In the genomic region with DNA sequence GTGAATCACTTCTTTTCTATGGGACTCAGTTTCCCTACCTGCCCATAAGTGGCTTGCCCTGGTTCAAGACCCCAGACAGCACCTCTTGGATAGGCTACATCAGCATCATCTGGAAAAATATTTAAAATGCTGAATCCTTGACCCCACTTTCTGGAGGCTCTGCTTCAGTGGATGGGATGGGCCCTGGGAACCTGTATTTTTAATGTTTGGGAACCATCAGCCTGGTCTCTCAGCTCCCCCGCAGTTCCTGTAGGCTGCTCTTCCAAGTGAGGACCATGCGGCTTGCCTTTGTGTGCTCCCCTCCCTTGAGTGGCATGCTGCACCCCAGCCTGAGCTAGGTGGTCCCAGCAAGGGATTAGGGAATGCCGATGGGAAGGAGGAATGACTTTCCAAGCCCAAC, we compare ENCODE assay signal across 19 cellular contexts.
DNase-seq lines count a peak whose midpoint lies in the region; ATAC-seq and TF ChIP-seq lines count a peak whose summit lies in the region.
"Had no signal": no experiment of that assay in that cellular context is flagged by ENCODE, and none has a peak within 500 bp of the region (broad histone marks: within the 10 kb centered on the region; RNA-seq: fewer than 3 reads in every experiment).

No MANE protein-coding gene starts in this region.

- H3K9ac ChIP-seq in endodermal cell (ENCODE audit: extremely low read depth, low read length, poor library complexity, severe bottlenecking), result no peak overlapping the region
- no peak overlapping the region for H3K9ac ChIP-seq in neural progenitor cell
- H3K9ac ChIP-seq: BLaER1 had no signal

- intact Hi-C loops in lower lobe of right lung (cut with DNase I), result no loop called here

- WGBS in endodermal cell (ENCODE audit: insufficient coverage in 1 of 2, insufficient read length in 1 of 2), 2 experiments, result 90% methylated on average over 3 of the region's 3 CpGs; no CpG with 5 or more reads in 1 of the 2 experiments

- no peaks in the 10 kb centered on the region for H3K36me3 Mint-ChIP-seq in endodermal cell (ENCODE audit: low read depth)
- H3K36me3 Mint-ChIP-seq in neural progenitor cell, result no peaks in the 10 kb centered on the region
- H3K36me3 Mint-ChIP-seq: CD8-positive, alpha-beta T cell had no signal

- no peak overlapping the region for H3K4me3 Mint-ChIP-seq in endodermal cell
- H3K4me3 Mint-ChIP-seq in neural progenitor cell, result no peak overlapping the region
- H3K4me3 Mint-ChIP-seq: B cell; CD4-positive, CD25-positive, alpha-beta regulatory T cell; CD8-positive, alpha-beta T cell; HFFc6 had no signal

- peaks cover 4% of the 10 kb centered on the region for H3K27me3 Mint-ChIP-seq in endodermal cell (ENCODE audit: insufficient read depth)
- peaks cover 6% of the 10 kb centered on the region for H3K27me3 Mint-ChIP-seq in neural progenitor cell (ENCODE audit: insufficient read depth, low read depth)

- peaks cover 7% of the 10 kb centered on the region for H3K4me1 Mint-ChIP-seq in endodermal cell
- no peaks in the 10 kb centered on the region for H3K4me1 Mint-ChIP-seq in neural progenitor cell
- H3K4me1 Mint-ChIP-seq: B cell; CD4-positive, CD25-positive, alpha-beta regulatory T cell had no signal

- no peak overlapping the region for H3K27ac ChIP-seq in endodermal cell (ENCODE audit: low read depth, low read length)
- no peak overlapping the region for H3K27ac ChIP-seq in neural progenitor cell
- H3K27ac ChIP-seq in lower lobe of right lung, result no peak overlapping the region
- H3K27ac ChIP-seq: 22Rv1, BLaER1, C4-2B had no signal

- H3K9me3 Mint-ChIP-seq in endodermal cell (peaks cover 2% of the 10 kb centered on the region), neural progenitor cell (no peaks in the 10 kb centered on the region)
- H3K9me3 Mint-ChIP-seq: CD8-positive, alpha-beta T cell; HFFc6 had no signal

- H3K9me3 ChIP-seq in endodermal cell (ENCODE audit: control insufficient read depth, low read length) (no peaks in the 10 kb centered on the region), neural progenitor cell (ENCODE audit: low read depth) (no peaks in the 10 kb centered on the region), lower lobe of right lung (no peaks in the 10 kb centered on the region)
- H3K9me3 ChIP-seq: BLaER1, Caco-2 had no signal

- no peaks in the 10 kb centered on the region for H3F3A ChIP-seq in neural progenitor cell (ENCODE audit: low read depth)

- H3K27ac Mint-ChIP-seq in endodermal cell (no peak overlapping the region), neural progenitor cell (peak overlapping the region; percentile 76)
- H3K27ac Mint-ChIP-seq: B cell; CD4-positive, CD25-positive, alpha-beta regulatory T cell; CD8-positive, alpha-beta T cell; HFFc6 had no signal

- no peak overlapping the region for H2AFZ ChIP-seq in neural progenitor cell (replicated peaks)

- no peak overlapping the region for H3K4me2 ChIP-seq in neural progenitor cell
- H3K4me2 ChIP-seq: BLaER1 had no signal

- H3K79me2 ChIP-seq in neural progenitor cell (ENCODE audit: low read depth), result no peaks in the 10 kb centered on the region

- no peak for TF ChIP-seq CTCF in endodermal cell (conservative IDR thresholded peaks at IDR 0.05)
- TF ChIP-seq CTCF in neural progenitor cell (IDR thresholded peaks at IDR 0.05), result no peak
- no peak for TF ChIP-seq CTCF in lower lobe of right lung (IDR thresholded peaks at IDR 0.05)

- no peaks in the 10 kb centered on the region for H3K4me1 ChIP-seq in endodermal cell (ENCODE audit: control insufficient read depth, insufficient read depth, low read length)
- H3K4me1 ChIP-seq in neural progenitor cell, result no peaks in the 10 kb centered on the region
- H3K4me1 ChIP-seq in lower lobe of right lung, result no peaks in the 10 kb centered on the region

- H4K20me1 ChIP-seq in neural progenitor cell (ENCODE audit: low read depth), result no peaks in the 10 kb centered on the region
- H4K20me1 ChIP-seq: BLaER1 had no signal

- ATAC-seq in lower lobe of right lung, result no peak
- ATAC-seq: CD8-positive, alpha-beta T cell; HCT116 had no signal

- DNase-seq in NCI-H82 (lab: John Stamatoyannopoulos, UW) (peak; percentile 38), NCI-H82 treated with DMSO at 0.1 percent for 48 hours (lab: John Stamatoyannopoulos, UW; ENCODE audit: unreplicated experiment) (no peak), endodermal cell (peak; percentile 52), neural progenitor cell (ENCODE audit: low spot score) (no peak), lower lobe of right lung (no peak), iPS-NIHi7 (ENCODE audit: extremely low spot score) (no peak)
- DNase-seq: Caco-2; CD4-positive, CD25-positive, alpha-beta regulatory T cell; CD8-positive, alpha-beta T cell; DMS153; DND-41; GOT3; H7; HFFc6 had no signal

- H3K36me3 ChIP-seq in endodermal cell (ENCODE audit: control insufficient read depth, insufficient read depth, low read length), result no peaks in the 10 kb centered on the region
- no peaks in the 10 kb centered on the region for H3K36me3 ChIP-seq in neural progenitor cell
- no peaks in the 10 kb centered on the region for H3K36me3 ChIP-seq in lower lobe of right lung
- H3K36me3 ChIP-seq: BLaER1 had no signal

- H3K4me3 ChIP-seq in endodermal cell (ENCODE audit: low read length) (no peak overlapping the region), neural progenitor cell (no peak overlapping the region), lower lobe of right lung (no peak overlapping the region)
- H3K4me3 ChIP-seq: BLaER1 had no signal

- no peaks in the 10 kb centered on the region for H3K27me3 ChIP-seq in endodermal cell (ENCODE audit: control insufficient read depth, insufficient read depth, low read length, poor library complexity, severe bottlenecking)
- no peaks in the 10 kb centered on the region for H3K27me3 ChIP-seq in neural progenitor cell
- H3K27me3 ChIP-seq in lower lobe of right lung (ENCODE audit: low read depth), result peaks cover 21% of the 10 kb centered on the region
- H3K27me3 ChIP-seq: BLaER1 had no signal

Comparison
In these comparisons a context has a peak if more than half of its experiments do, and no peak if none do; other contexts are left out.
1. DNase-seq: peak in NCI-H82 (single experiment) and endodermal cell (single experiment); none in NCI-H82 treated with DMSO at 0.1 percent for 48 hours (single experiment), neural progenitor cell (single experiment), lower lobe of right lung (single experiment) and iPS-NIHi7 (single experiment).